Comparison of ENCODE assay signal across 21 cellular contexts in the genomic region with DNA sequence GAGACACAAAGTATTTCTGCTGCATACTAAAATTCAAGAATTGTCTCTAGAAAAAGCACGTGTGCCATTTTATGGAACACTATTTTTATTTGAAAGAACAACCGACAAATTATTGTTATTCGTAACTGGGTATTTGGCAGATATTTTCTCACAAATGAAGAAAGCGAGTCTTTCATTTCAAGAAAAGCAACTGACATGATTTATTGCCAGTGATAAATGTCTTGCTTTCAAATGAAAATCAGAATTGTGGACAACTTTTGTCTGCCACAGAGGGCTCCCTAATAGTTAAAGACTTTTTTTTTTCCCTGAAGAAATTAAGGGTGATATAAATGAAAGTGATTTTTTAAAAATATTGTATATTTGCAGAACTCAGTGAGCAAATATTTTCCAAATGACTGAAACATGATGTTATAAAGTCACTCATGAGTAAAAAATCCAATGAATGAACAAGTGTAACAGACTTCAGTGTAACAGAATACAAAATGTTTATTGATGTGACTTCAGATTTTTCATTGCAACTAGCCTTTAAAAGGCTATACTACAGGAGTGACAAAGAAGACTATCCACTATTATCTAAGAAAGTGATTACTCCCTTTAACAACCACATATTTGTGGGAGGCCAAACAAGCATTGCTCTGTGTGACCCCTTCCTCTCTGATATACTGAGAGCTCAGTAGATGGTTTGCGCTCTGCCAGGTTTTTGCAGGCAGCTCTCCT. TPM values are rescaled to one million over a fixed set of nuclear protein-coding genes. Genes with fewer than 3 reads are reported as not detected.
"Had no signal": no experiment of that assay in that cellular context is flagged by ENCODE, and none has a peak within 500 bp of the region (broad histone marks: within the 10 kb centered on the region; RNA-seq: fewer than 3 reads in every experiment).

No MANE protein-coding gene starts in this region.

- H3K4me3 Mint-ChIP-seq: activated naive CD8-positive, alpha-beta T cell; activated T-cell treated with anti-CD3 and anti-CD28 coated beads, Interleukin-2, amount 50 U/mL, for 24 hours; activated T-helper 17 cell treated with anti-CD3 and anti-CD28 coated beads, Interleukin-2, amount 50 U/mL, for 72 hours; mesothelial cell of epicardium; naive thymus-derived CD8-positive, alpha-beta T cell; stimulated activated memory B cell treated with anti-CD40 and anti-IgM and Interleukin-4, amounts not matched to agents 10 μg/mL and 1 μg/mL and 100 μg/mL, for 72 hours; WTC11 had no signal

- DNase-seq: activated T-cell treated with anti-CD3 and anti-CD28 coated beads, Interleukin-2, amount 50 U/mL, for 24 hours; amygdala; cortex of kidney; glutamatergic neuron; hippocampal formation; kidney glomerular epithelial cell; left ventricle myocardium inferior; naive thymus-derived CD8-positive, alpha-beta T cell; posterior cingulate gyrus; small intestine; stimulated activated CD4-positive, alpha-beta T cell treated with anti-CD3 and anti-CD28 coated beads, Interleukin-15, amount 100 ng/mL, for 24 hours; stomach; T1000; transverse colon had no signal

- H3K36me3 Mint-ChIP-seq: activated naive CD8-positive, alpha-beta T cell; mesothelial cell of epicardium; naive thymus-derived CD8-positive, alpha-beta T cell; stimulated activated memory B cell treated with anti-CD40 and anti-IgM and Interleukin-4, amounts not matched to agents 10 μg/mL and 1 μg/mL and 100 μg/mL, for 72 hours; WTC11 had no signal

- H3K36me3 ChIP-seq: left ventricle myocardium inferior, stomach, transverse colon had no signal

- ATAC-seq: activated T-helper 17 cell treated with anti-CD3 and anti-CD28 coated beads, Interleukin-2, amount 50 U/mL, for 72 hours; naive thymus-derived CD8-positive, alpha-beta T cell; sciatic nerve; stimulated activated memory B cell treated with anti-CD40 and anti-IgM and Interleukin-4, amounts not matched to agents 10 μg/mL and 1 μg/mL and 100 μg/mL, for 72 hours; WTC11 had no signal

- H3K9me3 ChIP-seq: left ventricle myocardium inferior, stomach, transverse colon had no signal

- H3K27ac Mint-ChIP-seq: activated naive CD8-positive, alpha-beta T cell; activated T-cell treated with anti-CD3 and anti-CD28 coated beads, Interleukin-2, amount 50 U/mL, for 24 hours; activated T-helper 17 cell treated with anti-CD3 and anti-CD28 coated beads, Interleukin-2, amount 50 U/mL, for 72 hours; mesothelial cell of epicardium; naive thymus-derived CD8-positive, alpha-beta T cell; stimulated activated memory B cell treated with anti-CD40 and anti-IgM and Interleukin-4, amounts not matched to agents 10 μg/mL and 1 μg/mL and 100 μg/mL, for 72 hours; WTC11 had no signal

- H3K4me1 Mint-ChIP-seq: activated T-helper 17 cell treated with anti-CD3 and anti-CD28 coated beads, Interleukin-2, amount 50 U/mL, for 72 hours; mesothelial cell of epicardium; naive thymus-derived CD8-positive, alpha-beta T cell; stimulated activated memory B cell treated with anti-CD40 and anti-IgM and Interleukin-4, amounts not matched to agents 10 μg/mL and 1 μg/mL and 100 μg/mL, for 72 hours had no signal

- H3K27me3 Mint-ChIP-seq: activated naive CD8-positive, alpha-beta T cell; activated T-cell treated with anti-CD3 and anti-CD28 coated beads, Interleukin-2, amount 50 U/mL, for 24 hours; activated T-helper 17 cell treated with anti-CD3 and anti-CD28 coated beads, Interleukin-2, amount 50 U/mL, for 72 hours; naive thymus-derived CD8-positive, alpha-beta T cell; stimulated activated memory B cell treated with anti-CD40 and anti-IgM and Interleukin-4, amounts not matched to agents 10 μg/mL and 1 μg/mL and 100 μg/mL, for 72 hours had no signal

- H3K4me3 ChIP-seq: left ventricle myocardium inferior, stomach, transverse colon had no signal

- H3K4me1 ChIP-seq: left ventricle myocardium inferior, stomach, transverse colon had no signal

- H3K27ac ChIP-seq: left ventricle myocardium inferior, stomach, transverse colon had no signal

- H3K27me3 ChIP-seq: stomach, transverse colon had no signal

RNA-seq across cellular contexts. Expression of gene SEMA3E, which starts 49.0 kb away (rescaled TPM):
- total RNA-seq: activated T-helper 17 cell treated with anti-CD3 and anti-CD28 coated beads, Interleukin-2, amount 50 U/mL, for 72 hours; naive thymus-derived CD8-positive, alpha-beta T cell; T-helper 1 cell treated with Interleukin-12 subunit alpha and Interleukin-12 subunit beta and Interleukin-4 antibody, amounts not matched to agents 30 ng/mL and 1 ng/mL, for 36 hours had no signal
- polyA plus RNA-seq: naive thymus-derived CD8-positive, alpha-beta T cell had no signal
